In genomic region chr1:206797534-206798383, GRCh38 we compare ENCODE assay signal across 1 cellular context.
A peak's percentile ranks its signal among the peaks of the same experiment; 100 is the strongest.
TF ChIP-seq lines count a peak whose summit lies in the region.

No MANE protein-coding gene starts in this region.

TF ChIP-seq in GM12878, 131 proteins besides CTCF, POLR2A, EP300 and RAD21 (continued from another document):
- TF ChIP-seq MLLT1 (IDR thresholded peaks at IDR 0.05), result 0 out of 2 replicates have a peak, but pooled peaks have one; percentile 43
- TF ChIP-seq BCL3 (IDR thresholded peaks at IDR 0.05; ENCODE audit: borderline replicate concordance, insufficient read depth, low read depth, low read length, poor library complexity, severe bottlenecking), result no peak
- TF ChIP-seq CEBPZ (IDR thresholded peaks at IDR 0.05; ENCODE audit: low read depth, low read length), result no peak
